Comparison of ENCODE assay signal across 33 cellular contexts in genomic region chr3:128001576-128001975, GRCh38. TPM values are rescaled to one million over a fixed set of nuclear protein-coding genes. Genes with fewer than 3 reads are reported as not detected.
DNase-seq lines count a peak whose midpoint lies in the region; ATAC-seq, FAIRE-seq and TF ChIP-seq lines count a peak whose summit lies in the region.
"Had no signal": no experiment of that assay in that cellular context is flagged by ENCODE, and none has a peak within 500 bp of the region (broad histone marks: within the 10 kb centered on the region; RNA-seq: fewer than 3 reads in every experiment).

No MANE protein-coding gene starts in this region.

- no peak overlapping the region for H2BK15ac ChIP-seq in H1 (ENCODE audit: low read length)
- H2BK15ac ChIP-seq in neuronal stem cell (ENCODE audit: low read length) = peak overlapping the region; percentile 12

- H3K27me3 ChIP-seq in H7 (ENCODE audit: control insufficient read depth, insufficient read depth, low read length) (no peaks in the 10 kb centered on the region; the same call in 1 of the 2 replicates), H1 (replicated peaks in 1 of 4; ENCODE audit: control insufficient read depth in 3 of 4, extremely low read depth in 1 of 4, insufficient read depth in 3 of 4, low read length in 3 of 4) (no peaks in the 10 kb centered on the region), neuronal stem cell (ENCODE audit: control insufficient read depth in 3 of 3, insufficient read depth in 3 of 3, low read depth in 1 of 3, low read length in 3 of 3) (peaks cover 0 to 18% (median 0%) of the 10 kb centered on the region in 3 experiments)
- H3K27me3 ChIP-seq: dorsolateral prefrontal cortex, neural progenitor cell, right atrium auricular region had no signal

- H3K18ac ChIP-seq in H1 (ENCODE audit: extremely low read depth, low read length) = no peak overlapping the region; the same call in 1 of the 2 replicates
- peak overlapping the region; percentile 27 for H3K18ac ChIP-seq in neuronal stem cell (ENCODE audit: low read length)

- DNase-seq in H7 (peak; percentile 72), NCI-H146 treated with DMSO at 0.1 percent for 48 hours (lab: John Stamatoyannopoulos, UW; ENCODE audit: unreplicated experiment) (peak; percentile 61), H1 (ENCODE audit: low read depth in 1 of 2, low spot score in 2 of 2) (peak in 1 of 2 experiments; percentile 50), neuronal stem cell (ENCODE audit: low spot score) (no peak)
- no peak for DNase-seq in stimulated activated CD4-positive, alpha-beta T cell treated with anti-CD3 and anti-CD28 coated beads, Interleukin-4, amount 100 ng/mL, for 4 hours
- DNase-seq in stimulated activated CD4-positive, alpha-beta T cell treated with anti-CD3 and anti-CD28 coated beads, Interleukin-1b, Interleukin-23, amount 100 ng/mL, for 48 hours = no peak
- DNase-seq: ACHN; activated CD4-positive, alpha-beta T cell treated with anti-CD3 and anti-CD28 coated beads, Interleukin-2, amount 50 U/mL, for 48 hours; activated CD4-positive, CD25-positive, alpha-beta regulatory T cell treated with anti-CD3 and anti-CD28 coated beads, Interleukin-2, amount 50 U/mL, for 72 hours; activated CD8-positive, alpha-beta memory T cell treated with anti-CD3 and anti-CD28 coated beads, Interleukin-2, amount 50 U/mL, for 48 hours; activated naive CD4-positive, alpha-beta T cell treated with anti-CD3 and anti-CD28 coated beads, Interleukin-2, amount 10 ng/mL, durations not matched to agents 7 days and 5 days; amniotic stem cell; CD4-positive, alpha-beta memory T cell; dorsolateral prefrontal cortex; EL; hippocampal formation; Kasumi-1; NCI-H1436; NCI-H2107; NCI-H446; NK-92 treated with Interleukin-12 subunit alpha and Interleukin-12 subunit beta, amount 100 ng/mL, for 24 hours; posterior cingulate gyrus; SK-N-SH; small intestine had no signal

- H3K4me3 ChIP-seq in H7 (ENCODE audit: insufficient read depth, low read depth, low read length) = no peak overlapping the region
- H3K4me3 ChIP-seq in H1 (ENCODE audit: extremely low read depth in 1 of 4, insufficient read depth in 2 of 4, low read depth in 3 of 4, low read length in 4 of 4) = no peak overlapping the region
- no peak overlapping the region for H3K4me3 ChIP-seq in neuronal stem cell (ENCODE audit: low read length in 2 of 2)
- H3K4me3 ChIP-seq: dorsolateral prefrontal cortex, HAP-1, neural progenitor cell, PC-9, right atrium auricular region had no signal

- TF ChIP-seq POLR2A in H1 (IDR thresholded peaks at IDR 0.05; ENCODE audit: control extremely low read depth in 1 of 2, low read depth in 2 of 2, low read length in 2 of 2) = no peak

- H2BK20ac ChIP-seq in H1 (ENCODE audit: low read length) = 0 out of 2 replicates have a peak overlapping the region, but pooled peaks have one; percentile 50

- no peaks in the 10 kb centered on the region for H3K79me1 ChIP-seq in H1 (ENCODE audit: low read depth, low read length)
- no peaks in the 10 kb centered on the region for H3K79me1 ChIP-seq in neuronal stem cell (ENCODE audit: low read depth, low read length)

- H3K9me3 ChIP-seq in H1 (ENCODE audit: insufficient read depth in 2 of 2, low read depth in 1 of 2, low read length in 1 of 2) = peaks cover 0 to 2% of the 10 kb centered on the region in 2 experiments; a peak in 1 of 4 replicates
- peaks cover 0 to 4% of the 10 kb centered on the region in 2 donors for H3K9me3 ChIP-seq in neuronal stem cell (replicated peaks in 1 of 2; ENCODE audit: control insufficient read depth in 2 of 2, insufficient read depth in 1 of 2, low read depth in 1 of 2, low read length in 2 of 2)
- H3K9me3 ChIP-seq: HAP-1, right atrium auricular region, SK-N-SH had no signal

- no peaks in the 10 kb centered on the region for H3K79me2 ChIP-seq in H1 (ENCODE audit: control insufficient read depth in 1 of 2, insufficient read depth in 2 of 2, low read length in 2 of 2)

- no peak overlapping the region for H4K91ac ChIP-seq in H1 (replicated peaks; ENCODE audit: insufficient read length, low read length)
- peak overlapping the region; percentile 24 for H4K91ac ChIP-seq in neuronal stem cell (ENCODE audit: low read depth, low read length, poor library complexity)

- CTCF ChIA-PET in H1 (lab: Charles Lee; ENCODE audit: partially characterized antibody) = interaction anchor here (0.6 to 0.9 kb wide), 2 partner anchors 45 to 148 kb away, joined by 3 to 4 read pairs; no protein-coding TSS in a partner anchor

- H2BK12ac ChIP-seq in H1 (ENCODE audit: low read depth, low read length) (peak overlapping the region; percentile 10; the same call in 1 of the 2 replicates), neuronal stem cell (ENCODE audit: low read length) (no peak overlapping the region)

- H2AFZ ChIP-seq in H1 (ENCODE audit: low read length) (0 out of 2 replicates have a peak overlapping the region, but pooled peaks have one; percentile 40), neuronal stem cell (ENCODE audit: low read length) (no peak overlapping the region)
- H2AFZ ChIP-seq: neural progenitor cell, PC-9 had no signal

- no peak overlapping the region for H3K56ac ChIP-seq in H1 (replicated peaks; ENCODE audit: insufficient read length, low read depth, low read length)

- no peak overlapping the region for H3K4me2 ChIP-seq in H1 (ENCODE audit: insufficient read depth in 1 of 2, low read depth in 2 of 2, low read length in 2 of 2)
- no peak overlapping the region for H3K4me2 ChIP-seq in neuronal stem cell (ENCODE audit: insufficient read depth, low read length, poor library complexity, severe bottlenecking)
- H3K4me2 ChIP-seq: neural progenitor cell, PC-9, SK-N-SH had no signal

- 72% methylated on average over 3 of the region's 3 CpGs; no CpG with 5 or more reads in 1 of the 2 experiments for WGBS in H1 (ENCODE audit: extremely low coverage in 1 of 2, insufficient coverage in 1 of 2, insufficient read length in 1 of 2, insufficient replicate concordance in 2 of 2, low coverage in 1 of 2, low lambda C conversion rate in 2 of 2, missing lambda C conversion rate in 1 of 2), 2 experiments
- WGBS in neuronal stem cell (ENCODE audit: extremely low coverage in 2 of 2, insufficient read length in 2 of 2, insufficient replicate concordance in 1 of 2), 2 donors = no CpG with 5 or more reads among the region's 3 CpGs

- FAIRE-seq in H1 (lab: Jason Lieb, UNC) = no peak
- FAIRE-seq: D721Med, GM18507, small intestine had no signal

- peak in 2 of 3 experiments; percentile 17 to 28; a peak in 2 of 4 replicates for TF ChIP-seq CTCF in H1 (IDR thresholded peaks at IDR 0.05; ENCODE audit: control extremely low read depth in 1 of 3, insufficient read depth in 1 of 3, low read depth in 1 of 3, low read length in 3 of 3)

- peak overlapping the region; percentile 73; the same call in 1 of the 2 replicates for H4K8ac ChIP-seq in H1 (ENCODE audit: extremely low read depth, insufficient read depth, low read length)
- no peak overlapping the region for H4K8ac ChIP-seq in neuronal stem cell (ENCODE audit: low read depth, low read length)

- H3K4ac ChIP-seq in H1 (replicated peaks; ENCODE audit: insufficient read length, low read depth, low read length) = no peak overlapping the region
- no peak overlapping the region for H3K4ac ChIP-seq in neuronal stem cell (ENCODE audit: low read length)

- ATAC-seq in HG03457 (IDR thresholded peaks at IDR 0.05; ENCODE audit: unreplicated experiment) = no peak
- ATAC-seq: left lobe of liver, Right ventricle myocardium inferior had no signal

- POLR2A ChIA-PET in H1 (lab: Charles Lee; ENCODE audit: partially characterized antibody) = no interaction called here

- H3K14ac ChIP-seq in H1 (ENCODE audit: insufficient read length) = no peak overlapping the region
- H3K14ac ChIP-seq in neuronal stem cell (ENCODE audit: low read length) = peak overlapping the region; percentile 90

- H3K4me1 ChIP-seq in H1 (replicated peaks in 1 of 4; ENCODE audit: control insufficient read depth in 3 of 4, insufficient read depth in 4 of 4, low read length in 3 of 4) (peaks cover 0 to 17% (median 1%) of the 10 kb centered on the region in 4 experiments; a peak in 6 of 7 replicates), neuronal stem cell (ENCODE audit: control insufficient read depth in 2 of 2, insufficient read depth in 1 of 2, low read depth in 1 of 2, low read length in 2 of 2) (peaks cover 3 to 9% of the 10 kb centered on the region in 2 donors)
- H3K4me1 ChIP-seq: HAP-1, right atrium auricular region had no signal

- no peaks in the 10 kb centered on the region; the same call in 1 of the 2 replicates for H3K23me2 ChIP-seq in H1 (ENCODE audit: low read depth, low read length)

- H3K36me3 ChIP-seq in H7 (replicated peaks; ENCODE audit: control insufficient read depth, insufficient read depth, low read length) (no peaks in the 10 kb centered on the region), H1 (ENCODE audit: control insufficient read depth in 2 of 4, insufficient read depth in 4 of 4, low read length in 3 of 4) (no peaks in the 10 kb centered on the region), neuronal stem cell (replicated peaks in 1 of 2; ENCODE audit: control insufficient read depth in 2 of 2, insufficient read depth in 2 of 2, low read length in 2 of 2) (no peaks in the 10 kb centered on the region)
- H3K36me3 ChIP-seq: HAP-1, neural progenitor cell, right atrium auricular region had no signal

- no peak overlapping the region for H2BK120ac ChIP-seq in H1 (replicated peaks; ENCODE audit: low read depth, low read length)
- no peak overlapping the region for H2BK120ac ChIP-seq in neuronal stem cell (ENCODE audit: low read depth, low read length)

- H2BK5ac ChIP-seq in H1 (ENCODE audit: low read depth, low read length) (no peak overlapping the region), neuronal stem cell (ENCODE audit: low read length) (no peak overlapping the region)

- no peak overlapping the region for H3K9ac ChIP-seq in H1 (replicated peaks in 1 of 4; ENCODE audit: extremely low read depth in 1 of 4, low read depth in 3 of 4, low read length in 3 of 4)
- H3K9ac ChIP-seq in neuronal stem cell (ENCODE audit: low read depth, low read length, poor library complexity) = no peak overlapping the region
- H3K9ac ChIP-seq: neural progenitor cell, SK-N-SH had no signal

- H2AK5ac ChIP-seq in H1 (ENCODE audit: low read depth, low read length) = no peak overlapping the region
- peak overlapping the region; percentile 50 for H2AK5ac ChIP-seq in neuronal stem cell (ENCODE audit: low read depth, low read length)

- H3K23ac ChIP-seq in H1 (ENCODE audit: insufficient read length) = no peak overlapping the region
- H3K23ac ChIP-seq in neuronal stem cell (ENCODE audit: low read depth, low read length, poor library complexity) = peak overlapping the region; percentile 34

- H4K20me1 ChIP-seq in H1 (replicated peaks in 1 of 2; ENCODE audit: control insufficient read depth in 1 of 2, insufficient read depth in 2 of 2, low read length in 2 of 2) = no peaks in the 10 kb centered on the region

- no peak overlapping the region for H3K27ac ChIP-seq in H1 (ENCODE audit: low read depth, low read length)
- no peak overlapping the region for H3K27ac ChIP-seq in neuronal stem cell (replicated peaks; ENCODE audit: low read length)
- H3K27ac ChIP-seq: dorsolateral prefrontal cortex, neural progenitor cell, PC-9, right atrium auricular region had no signal

- no peak overlapping the region for H4K5ac ChIP-seq in H1 (ENCODE audit: insufficient read length, low read depth, low read length)

- no peak; a peak in 1 of 4 replicates for TF ChIP-seq RAD21 in H1 (IDR thresholded peaks at IDR 0.05 in 1 of 2, conservative IDR thresholded peaks at IDR 0.05 in 1 of 2; ENCODE audit: low read depth in 2 of 2, low read length in 2 of 2)

- no peak for TF ChIP-seq EP300 in H1 (IDR thresholded peaks at IDR 0.05; ENCODE audit: borderline replicate concordance in 1 of 2, low read depth in 2 of 2, low read length in 2 of 2)

RNA-seq across cellular contexts. Expression of gene SEC61A1, which starts 50.7 kb away (rescaled TPM):
- total RNA-seq in H7 (2014; rRNA removed; shearing (Covaris generic)) = 88.9 and 121 TPM in 2 replicates
- total RNA-seq in H1 (2021; fragmentation: NEBNext Ultra II Directional; extraction: Animal tissue kit (Norgen Biotek cat#: 25700)) = 157 and 165 TPM in 2 replicates
- polyA plus RNA-seq in H1 (2011; rRNA removed) = 115 and 133 TPM in 2 replicates
- 107 TPM for polyA plus RNA-seq in H1 (2011; cell fraction: cytosol; rRNA removed)
- polyA plus RNA-seq in H1 (2011; cell fraction: nucleus; rRNA removed) = 127 TPM
- 119 to 133 TPM (median 124 TPM) in 4 replicates for polyA plus RNA-seq in H1 (2012, experiment 1 of 2)
- 142 TPM for polyA plus RNA-seq in H1 (2012, experiment 2 of 2)
- polyA plus RNA-seq in H1 (2013, experiment 1 of 2) = 197 TPM
- 202 TPM for polyA plus RNA-seq in H1 (2013, experiment 2 of 2)
- 262 and 327 TPM in 2 replicates for polyA minus RNA-seq in H1 (2011; rRNA and poly(A)+ RNA removed)
- 101 TPM for polyA minus RNA-seq in H1 (2011; cell fraction: cytosol; rRNA and poly(A)+ RNA removed)
- 78.2 TPM for polyA minus RNA-seq in H1 (2011; cell fraction: nucleus; rRNA and poly(A)+ RNA removed)
- polyA plus RNA-seq in neuronal stem cell (2013, experiment 1 of 2) = 61.5 TPM
- 64.0 TPM for polyA plus RNA-seq in neuronal stem cell (2013, experiment 2 of 2)

Comparison
In these comparisons a context has a peak if more than half of its experiments do, and no peak if none do; other contexts are left out.
1. DNase-seq: peak in H7 (single experiment) and NCI-H146 treated with DMSO at 0.1 percent for 48 hours (single experiment); none in neuronal stem cell (single experiment), stimulated activated CD4-positive, alpha-beta T cell treated with anti-CD3 and anti-CD28 coated beads, Interleukin-4, amount 100 ng/mL, for 4 hours (0 of 2) and stimulated activated CD4-positive, alpha-beta T cell treated with anti-CD3 and anti-CD28 coated beads, Interleukin-1b, Interleukin-23, amount 100 ng/mL, for 48 hours (single experiment).